Comparison of ENCODE assay signal across 10 cellular contexts in the genomic region with DNA sequence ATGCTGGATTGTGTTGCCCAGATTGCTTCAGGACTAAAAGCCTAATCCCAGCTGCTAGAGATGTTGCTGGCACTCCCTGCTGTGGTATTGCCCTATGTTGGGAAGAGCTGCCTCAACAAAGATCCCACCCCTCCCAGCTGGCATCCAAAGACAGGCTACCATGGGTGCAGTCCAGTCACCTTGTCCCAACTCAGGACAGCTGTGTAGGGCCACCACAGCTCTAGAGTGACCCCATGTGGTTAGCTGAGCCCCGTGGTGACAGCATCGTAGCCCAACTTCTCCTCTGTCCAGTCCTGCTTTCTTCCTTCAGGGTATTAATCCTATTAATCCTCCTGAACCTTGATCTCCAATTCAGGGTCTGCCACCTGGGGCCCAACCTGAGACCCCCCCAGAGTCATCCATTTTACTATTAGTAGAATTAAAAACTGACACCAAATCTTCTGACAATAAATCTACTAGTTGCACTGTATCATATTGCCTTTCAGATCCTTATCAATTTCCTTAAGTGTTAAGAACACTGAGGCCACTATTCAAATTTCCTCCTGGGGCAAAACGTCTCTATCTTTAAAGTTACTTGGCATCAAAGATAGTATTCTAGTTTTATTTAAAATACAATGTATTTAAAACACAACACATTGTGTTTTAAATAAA.
DNase-seq lines count a peak whose midpoint lies in the region; ATAC-seq and TF ChIP-seq lines count a peak whose summit lies in the region.
"Had no signal": no experiment of that assay in that cellular context is flagged by ENCODE, and none has a peak within 500 bp of the region (broad histone marks: within the 10 kb centered on the region; RNA-seq: fewer than 3 reads in every experiment).

No MANE protein-coding gene starts in this region.

- H3K27ac ChIP-seq in lower lobe of right lung, result no peak overlapping the region

- DNase-seq in D341Med (ENCODE audit: low spot score), result peak; percentile 52
- DNase-seq in HPDE6-E6E7 (ENCODE audit: extremely low spot score), result peak; percentile 40
- peak; percentile 34 for DNase-seq in adipocyte (ENCODE audit: low read depth)
- DNase-seq in lower lobe of right lung, result peak; percentile 54
- DNase-seq in SHP77 treated with DMSO at 0.1 percent for 48 hours (lab: John Stamatoyannopoulos, UW), result no peak
- no peak for DNase-seq in NK-92 (lab: John Stamatoyannopoulos, UW; ENCODE audit: unreplicated experiment)
- no peak for DNase-seq in Ammon's horn (ENCODE audit: low spot score)
- no peak for DNase-seq in NCI-H345 (lab: John Stamatoyannopoulos, UW)
- DNase-seq: central memory CD4-positive, alpha-beta T cell; NK-92 treated with Interleukin-12 subunit alpha and Interleukin-12 subunit beta, amount 100 ng/mL, for 24 hours had no signal

- H3K9ac ChIP-seq in adipocyte (ENCODE audit: low read length), result peak overlapping the region; percentile 4

- H3K4me1 ChIP-seq in adipocyte (ENCODE audit: control insufficient read depth, insufficient read depth, low read length) (peaks cover 14% of the 10 kb centered on the region), lower lobe of right lung (no peaks in the 10 kb centered on the region)

- H3K27me3 ChIP-seq in adipocyte (replicated peaks; ENCODE audit: control insufficient read depth, insufficient read depth, low read length) (no peaks in the 10 kb centered on the region), lower lobe of right lung (ENCODE audit: low read depth) (no peaks in the 10 kb centered on the region)

- intact Hi-C loops in lower lobe of right lung (cut with DNase I), result no loop called here

- H3K36me3 ChIP-seq in adipocyte (ENCODE audit: control insufficient read depth, insufficient read depth, low read length, severe bottlenecking) (no peaks in the 10 kb centered on the region), lower lobe of right lung (no peaks in the 10 kb centered on the region)

- H3K9me3 ChIP-seq in adipocyte (ENCODE audit: control insufficient read depth, low read length), result peaks cover 6% of the 10 kb centered on the region
- H3K9me3 ChIP-seq in lower lobe of right lung, result no peaks in the 10 kb centered on the region

- H3K4me3 ChIP-seq in adipocyte (ENCODE audit: low read length) (no peak overlapping the region), lower lobe of right lung (no peak overlapping the region)

- peak; percentile 71 to 82 for ATAC-seq in lower lobe of right lung

- TF ChIP-seq CTCF in lower lobe of right lung (IDR thresholded peaks at IDR 0.05), result peak; percentile 40

Comparison
In these comparisons a context has a peak if more than half of its experiments do, and no peak if none do; other contexts are left out.
1. DNase-seq: peak in D341Med (single experiment), HPDE6-E6E7 (single experiment), adipocyte (single experiment) and lower lobe of right lung (single experiment); none in SHP77 treated with DMSO at 0.1 percent for 48 hours (single experiment), NK-92 (single experiment), Ammon's horn (single experiment) and NCI-H345 (single experiment).